In genomic region chr14:53002576-53002975, GRCh38 we compare ENCODE assay signal across 1 cellular context.
TF ChIP-seq lines count a peak whose summit lies in the region.

No MANE protein-coding gene starts in this region.

TF ChIP-seq in H1, 55 proteins besides CTCF, POLR2A, EP300 and RAD21:
- TF ChIP-seq EGR1 (IDR thresholded peaks at IDR 0.05; ENCODE audit: borderline replicate concordance, low read depth, low read length) = no peak
- TF ChIP-seq, protein P1, sequence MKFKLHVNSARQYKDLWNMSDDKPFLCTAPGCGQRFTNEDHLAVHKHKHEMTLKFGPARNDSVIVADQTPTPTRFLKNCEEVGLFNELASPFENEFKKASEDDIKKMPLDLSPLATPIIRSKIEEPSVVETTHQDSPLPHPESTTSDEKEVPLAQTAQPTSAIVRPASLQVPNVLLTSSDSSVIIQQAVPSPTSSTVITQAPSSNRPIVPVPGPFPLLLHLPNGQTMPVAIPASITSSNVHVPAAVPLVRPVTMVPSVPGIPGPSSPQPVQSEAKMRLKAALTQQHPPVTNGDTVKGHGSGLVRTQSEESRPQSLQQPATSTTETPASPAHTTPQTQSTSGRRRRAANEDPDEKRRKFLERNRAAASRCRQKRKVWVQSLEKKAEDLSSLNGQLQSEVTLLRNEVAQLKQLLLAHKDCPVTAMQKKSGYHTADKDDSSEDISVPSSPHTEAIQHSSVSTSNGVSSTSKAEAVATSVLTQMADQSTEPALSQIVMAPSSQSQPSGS (IDR thresholded peaks at IDR 0.05; ENCODE audit: low read length) = no peak
- TF ChIP-seq, protein P2, sequence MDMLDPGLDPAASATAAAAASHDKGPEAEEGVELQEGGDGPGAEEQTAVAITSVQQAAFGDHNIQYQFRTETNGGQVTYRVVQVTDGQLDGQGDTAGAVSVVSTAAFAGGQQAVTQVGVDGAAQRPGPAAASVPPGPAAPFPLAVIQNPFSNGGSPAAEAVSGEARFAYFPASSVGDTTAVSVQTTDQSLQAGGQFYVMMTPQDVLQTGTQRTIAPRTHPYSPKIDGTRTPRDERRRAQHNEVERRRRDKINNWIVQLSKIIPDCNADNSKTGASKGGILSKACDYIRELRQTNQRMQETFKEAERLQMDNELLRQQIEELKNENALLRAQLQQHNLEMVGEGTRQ (IDR thresholded peaks at IDR 0.05; ENCODE audit: low read length) = peak; percentile 47; the same call in 1 of the 2 replicates
- no peak for TF ChIP-seq NANOG (IDR thresholded peaks at IDR 0.05; ENCODE audit: insufficient read depth, low read depth, low read length, poor library complexity, severe bottlenecking)
- no peak for TF ChIP-seq CREB1 (IDR thresholded peaks at IDR 0.05)
- TF ChIP-seq KDM4A (IDR thresholded peaks at IDR 0.05; ENCODE audit: low read depth, low read length, severe bottlenecking) = no peak
